ENCODE assay signal across 11 cellular contexts in the genomic region with DNA sequence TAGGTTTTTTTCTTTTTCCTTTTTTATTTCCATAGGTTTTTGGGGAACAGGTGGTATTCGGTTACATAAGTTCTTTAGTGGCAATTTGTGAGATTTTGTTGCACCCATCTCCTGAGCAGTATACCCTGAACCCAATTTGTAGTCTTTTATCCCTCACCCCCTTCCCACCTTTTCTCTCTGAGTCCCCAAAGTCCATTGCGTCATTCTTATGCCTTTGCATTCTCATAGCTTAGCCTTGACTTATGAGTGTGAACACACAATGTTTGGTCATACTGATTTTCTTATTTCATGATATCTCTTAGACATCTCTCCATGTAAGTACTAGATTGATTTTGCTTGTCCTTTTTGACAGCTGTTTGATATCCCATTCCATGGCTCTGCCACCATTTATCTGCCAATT. TPM values are rescaled to one million over a fixed set of nuclear protein-coding genes. Genes with fewer than 3 reads are reported as not detected.
"Had no signal": no experiment of that assay in that cellular context is flagged by ENCODE, and none has a peak within 500 bp of the region (broad histone marks: within the 10 kb centered on the region; RNA-seq: fewer than 3 reads in every experiment).

No MANE protein-coding gene starts in this region.

- H3K27ac ChIP-seq: GM23248, HL-60 had no signal

- ATAC-seq: HCT116 had no signal

- H3K27ac Mint-ChIP-seq: HFFc6, IgD-negative memory B cell had no signal

- H3K9me3 Mint-ChIP-seq: HFFc6 had no signal

- H2AFZ ChIP-seq: GM23248 had no signal

- H3K4me1 ChIP-seq: HAP-1 had no signal

- H3K9ac ChIP-seq: GM23248 had no signal

- H3K4me3 Mint-ChIP-seq: HFFc6, IgD-negative memory B cell had no signal

- H3K4me1 Mint-ChIP-seq: IgD-negative memory B cell had no signal

- DNase-seq: GM23248, GOT3, H7, HFFc6, KBM-7 had no signal

- H3K4me3 ChIP-seq: GM23248, HAP-1 had no signal

RNA-seq across cellular contexts. Expression of gene TGM3, which starts 27.2 kb away (rescaled TPM):
- total RNA-seq: H4, HT1080 had no signal
- polyA plus RNA-seq: IgD-negative memory B cell had no signal

RNA-seq across cellular contexts. Expression of gene TGM6, which starts 57.6 kb away (rescaled TPM):
- total RNA-seq: GM23248, H4, H7, HFFc6, HT1080 had no signal
- polyA plus RNA-seq: GM23248, IgD-negative memory B cell had no signal
